Comparison of ENCODE assay signal across 8 cellular contexts in the genomic region with DNA sequence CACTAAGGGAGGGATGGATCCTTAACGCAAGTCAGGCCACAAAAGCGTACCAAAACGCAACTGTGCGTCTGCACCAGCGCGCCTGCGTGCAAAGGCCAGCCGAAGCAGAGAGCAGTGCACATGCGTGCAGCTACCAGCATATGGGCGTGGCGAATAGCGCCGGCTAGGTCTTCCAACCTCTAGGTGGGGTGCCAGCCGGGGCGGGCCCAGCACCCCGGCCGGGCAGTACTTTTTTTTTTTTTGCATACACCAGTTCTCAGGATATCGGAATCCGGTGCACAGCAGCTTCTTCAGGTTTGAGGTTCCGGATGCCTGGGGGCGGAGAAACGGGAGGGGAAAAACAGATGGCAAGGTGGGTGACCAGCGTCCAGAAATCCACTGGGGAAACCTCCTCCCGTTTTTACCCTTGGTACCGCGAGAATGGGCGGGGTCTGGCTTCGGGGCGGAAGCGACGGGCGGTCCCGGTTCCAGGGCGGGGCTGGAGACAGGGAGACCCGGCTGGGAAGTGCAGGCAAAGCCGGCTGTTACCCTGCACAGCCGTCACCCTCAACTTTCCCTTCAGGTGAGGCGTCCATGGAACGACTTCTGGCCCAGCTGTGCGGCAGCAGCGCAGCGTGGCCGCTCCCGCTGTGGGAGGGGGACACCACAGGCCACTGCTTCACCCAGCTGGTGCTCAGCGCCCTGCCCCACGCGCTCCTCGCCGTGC. TPM values are rescaled to one million over a fixed set of nuclear protein-coding genes. Genes with fewer than 3 reads are reported as not detected.
DNase-seq lines count a peak whose midpoint lies in the region; ATAC-seq and TF ChIP-seq lines count a peak whose summit lies in the region.

Gene ABCC10, plus strand, starts transcription at position 136 of the 706 bp plus-strand sequence. Its CDS starts 438 bp downstream, at position 574.

- no peaks in the 10 kb centered on the region for H3K9me2 ChIP-seq in PC-9 (ENCODE audit: insufficient read depth)

- H3K4me1 ChIP-seq in PC-9 (replicated peaks; ENCODE audit: insufficient read depth) (peaks cover 19% of the 10 kb centered on the region), mucosa of rectum (ENCODE audit: control insufficient read depth in 2 of 2, insufficient read depth in 2 of 2, low read length in 2 of 2) (peaks cover 10 to 11% of the 10 kb centered on the region in 2 donors)

- TF ChIP-seq POLR2A in erythroblast (IDR thresholded peaks at IDR 0.05; ENCODE audit: low read length), result peak; percentile 80

- H3K79me2 ChIP-seq in PC-9 (ENCODE audit: low read depth), result peaks cover 22% of the 10 kb centered on the region

- H3K27me3 ChIP-seq in PC-9 (ENCODE audit: insufficient read depth, low read depth), result no peaks in the 10 kb centered on the region
- H3K27me3 ChIP-seq in mucosa of rectum (ENCODE audit: control insufficient read depth in 2 of 2, insufficient read depth in 2 of 2, low read length in 2 of 2), result no peaks in the 10 kb centered on the region

- peaks cover 8% of the 10 kb centered on the region; the same call in 1 of the 2 replicates for H3F3A ChIP-seq in PC-9 (ENCODE audit: insufficient read depth, low read depth)

- intact Hi-C loops in PC-9 (cut with micrococcal nuclease; ENCODE audit: unreplicated experiment), result loop anchor here (2.0 to 5.0 kb wide), 2 partner anchors 27 to 60 kb away; partner anchors contain the start of genes DLK2 and ZNF318

- peak within 1 kb of the TSS; percentile 91 to 92 for H3K9ac ChIP-seq in mucosa of rectum (ENCODE audit: low read depth in 1 of 2, low read length in 2 of 2)

- no peaks in the 10 kb centered on the region for H3K36me3 ChIP-seq in PC-9 (ENCODE audit: low read depth)
- peaks cover 0 to 10% of the 10 kb centered on the region in 2 donors for H3K36me3 ChIP-seq in mucosa of rectum (ENCODE audit: control insufficient read depth in 2 of 2, insufficient read depth in 2 of 2, low read length in 2 of 2)

- no peaks in the 10 kb centered on the region for H4K20me1 ChIP-seq in PC-9 (ENCODE audit: insufficient read depth)

- H3K27ac ChIP-seq in PC-9, result peak within 1 kb of the TSS; percentile 64
- peak within 1 kb of the TSS; percentile 86 to 93 for H3K27ac ChIP-seq in mucosa of rectum (ENCODE audit: low read depth in 2 of 2, low read length in 2 of 2)

- H3K9me3 ChIP-seq in PC-9 (ENCODE audit: insufficient read depth, low read depth) (no peaks in the 10 kb centered on the region), mucosa of rectum (ENCODE audit: control insufficient read depth in 2 of 2, low read length in 2 of 2) (no peaks in the 10 kb centered on the region)

- POLR2A ChIA-PET in PC-9 (lab: Charles Lee; ENCODE audit: unreplicated experiment), result interaction anchor here (0.6 to 0.8 kb wide), 5 partner anchors 9 to 1643 kb away, joined by 3 to 10 read pairs (median 7); partner anchors contain the start of gene CUL7

- H2AFZ ChIP-seq in PC-9, result peak within 1 kb of the TSS; percentile 80

- H3K4me2 ChIP-seq in PC-9, result peak within 1 kb of the TSS; percentile 94

- H3K4me3 ChIP-seq in Jurkat, Clone E6-1 (ENCODE audit: low read length), result peak within 1 kb of the TSS; percentile 77
- peak within 1 kb of the TSS; percentile 87 for H3K4me3 ChIP-seq in PC-9
- peak within 1 kb of the TSS; percentile 93 to 97 for H3K4me3 ChIP-seq in mucosa of rectum (ENCODE audit: low read length in 2 of 2)

- peak; percentile 93 for ATAC-seq in GM21619 (IDR thresholded peaks at IDR 0.05; ENCODE audit: unreplicated experiment)

- DNase-seq in DMS53 treated with DMSO at 0.1 percent for 48 hours (lab: John Stamatoyannopoulos, UW; ENCODE audit: unreplicated experiment) (peak; percentile 93), PC-9 (peak; percentile 91 to 96), erythroblast (lab: John Stamatoyannopoulos, UW) (peak; percentile 93 to 95)
- peak; percentile 94 for DNase-seq in Jurkat, Clone E6-1 (ENCODE audit: low read depth, low spot score)
- peak; percentile 93 for DNase-seq in activated T-cell treated with anti-CD3 and anti-CD28 coated beads, Interleukin-2, amount 50 U/mL, for 1 hour
- peak; percentile 96 for DNase-seq in stimulated activated CD8-positive, alpha-beta memory T cell treated with anti-CD3 and anti-CD28 coated beads, Interleukin-4, amount 100 ng/mL, for 48 hours

- TF ChIP-seq CTCF in PC-9 (conservative IDR thresholded peaks at IDR 0.05), result peak; percentile 47; the same call in 1 of the 2 replicates

- TSS peak; percentile 96 for BruUV-seq in PC-9 (replicated peaks; lab: Mats Ljungman, UMichigan)

- CTCF ChIA-PET in PC-9 (lab: Charles Lee), result interaction anchor here (0.7 kb wide), 2 partner anchors 19 to 26 kb away, joined by 4 read pairs; no protein-coding TSS in a partner anchor

RNA-seq across cellular contexts. Expression of gene ABCC10, which starts in this region (rescaled TPM):
- polyA plus RNA-seq in Jurkat, Clone E6-1 (2012; ENCODE audit: insufficient read depth, insufficient read length), result 17.7 TPM
- 28.4 and 28.7 TPM in 2 replicates for total RNA-seq in PC-9 (2021)

Comparison
In these comparisons a context has a peak if more than half of its experiments do, and no peak if none do; other contexts are left out.
1. Peak in every context shown above with its lines: DNase-seq, ATAC-seq, H3K4me3 ChIP-seq and H3K27ac ChIP-seq.